9 cellular contexts compared by ENCODE assay signal in genomic region chr14:57533214-57533613, GRCh38. TPM values are rescaled to one million over a fixed set of nuclear protein-coding genes. Genes with fewer than 3 reads are reported as not detected.
DNase-seq lines count a peak whose midpoint lies in the region; ATAC-seq, FAIRE-seq and TF ChIP-seq lines count a peak whose summit lies in the region.
"Had no signal": no experiment of that assay in that cellular context is flagged by ENCODE, and none has a peak within 500 bp of the region (broad histone marks: within the 10 kb centered on the region; RNA-seq: fewer than 3 reads in every experiment).

No MANE protein-coding gene starts in this region.

- H2AK5ac ChIP-seq in H1 (ENCODE audit: low read depth, low read length) = no peak overlapping the region

- peak; percentile 84 to 85 for TF ChIP-seq RAD21 in H1 (IDR thresholded peaks at IDR 0.05 in 1 of 2, conservative IDR thresholded peaks at IDR 0.05 in 1 of 2; ENCODE audit: low read depth in 2 of 2, low read length in 2 of 2)

- CTCF ChIA-PET in H1 (lab: Charles Lee; ENCODE audit: partially characterized antibody) = interaction anchor here (0.6 to 2.7 kb wide), 19 partner anchors 12 to 577 kb away, joined by 3 to 13 read pairs (median 3); no protein-coding TSS in a partner anchor
- CTCF ChIA-PET in naive thymus-derived CD4-positive, alpha-beta T cell (lab: Charles Lee) = no interaction called here

- intact Hi-C loops in naive thymus-derived CD4-positive, alpha-beta T cell (cut with micrococcal nuclease) = loop anchor here in 1 of 2 donors (2.0 kb wide), 1 partner anchor 540 kb away; no protein-coding TSS in a partner anchor

- H3K36me3 Mint-ChIP-seq in naive thymus-derived CD4-positive, alpha-beta T cell = no peaks in the 10 kb centered on the region

- no peak overlapping the region for H4K91ac ChIP-seq in H1 (replicated peaks; ENCODE audit: insufficient read length, low read length)

- TF ChIP-seq EP300 in H1 (IDR thresholded peaks at IDR 0.05; ENCODE audit: borderline replicate concordance in 1 of 2, low read depth in 2 of 2, low read length in 2 of 2) = no peak

- no peaks in the 10 kb centered on the region; the same call in 1 of the 2 replicates for H3K79me1 ChIP-seq in H1 (ENCODE audit: low read depth, low read length)

- no peak overlapping the region for H2BK15ac ChIP-seq in H1 (ENCODE audit: low read length)

- H3K4me1 Mint-ChIP-seq in naive thymus-derived CD4-positive, alpha-beta T cell = no peaks in the 10 kb centered on the region

- no peak overlapping the region for H3K4me3 ChIP-seq in MM.1S (ENCODE audit: low read length)
- H3K4me3 ChIP-seq in H1 (ENCODE audit: extremely low read depth in 1 of 4, insufficient read depth in 2 of 4, low read depth in 3 of 4, low read length in 4 of 4) = no peak overlapping the region
- H3K4me3 ChIP-seq in retinal pigment epithelial cell (ENCODE audit: low read length) = no peak overlapping the region
- no peak overlapping the region for H3K4me3 ChIP-seq in naive thymus-derived CD4-positive, alpha-beta T cell (ENCODE audit: low read length)

- no peak overlapping the region for H3K9ac ChIP-seq in MM.1S (ENCODE audit: low read length)
- H3K9ac ChIP-seq in H1 (replicated peaks in 1 of 4; ENCODE audit: extremely low read depth in 1 of 4, low read depth in 3 of 4, low read length in 3 of 4) = no peak overlapping the region

- no peak overlapping the region for H3K4ac ChIP-seq in H1 (replicated peaks; ENCODE audit: insufficient read length, low read depth, low read length)

- no peaks in the 10 kb centered on the region for H3F3A ChIP-seq in MM.1S (ENCODE audit: insufficient read depth, low read length)

- H3K27me3 Mint-ChIP-seq in naive thymus-derived CD4-positive, alpha-beta T cell = peaks cover 0 to 29% (median 14%) of the 10 kb centered on the region in 5 donors

- WGBS in H1 (ENCODE audit: extremely low coverage in 1 of 2, insufficient coverage in 1 of 2, insufficient read length in 1 of 2, insufficient replicate concordance in 2 of 2, low coverage in 1 of 2, low lambda C conversion rate in 2 of 2, missing lambda C conversion rate in 1 of 2), 2 experiments = 86% methylated on average over 1 of the region's 1 CpG; no CpG with 5 or more reads in 1 of the 2 experiments

- H3K27ac ChIP-seq in MM.1S (ENCODE audit: low read length) (no peak overlapping the region), H1 (ENCODE audit: low read depth, low read length) (no peak overlapping the region)
- H3K27ac ChIP-seq in naive thymus-derived CD4-positive, alpha-beta T cell (ENCODE audit: low read depth, low read length) = no peak overlapping the region

- no peak overlapping the region for H2BK12ac ChIP-seq in H1 (ENCODE audit: low read depth, low read length)

- no peak for ATAC-seq in naive thymus-derived CD4-positive, alpha-beta T cell
- ATAC-seq in GM18505 (IDR thresholded peaks at IDR 0.05; ENCODE audit: unreplicated experiment) = no peak

- H3K18ac ChIP-seq in H1 (ENCODE audit: extremely low read depth, low read length) = no peak overlapping the region

- TF ChIP-seq CTCF in GM12873 (IDR thresholded peaks at IDR 0.05; ENCODE audit: insufficient read depth, low read depth, low read length, missing control alignments) (peak; percentile 66), MM.1S (IDR thresholded peaks at IDR 0.05; ENCODE audit: low read length) (peak; percentile 42), H1 (IDR thresholded peaks at IDR 0.05; ENCODE audit: control extremely low read depth in 1 of 3, insufficient read depth in 1 of 3, low read depth in 1 of 3, low read length in 3 of 3) (peak in 2 of 3 experiments; percentile 56 to 64; a peak in 3 of 4 replicates), retinal pigment epithelial cell (conservative IDR thresholded peaks at IDR 0.05; ENCODE audit: low read depth, low read length) (peak; percentile 51)

- no peak overlapping the region for H4K5ac ChIP-seq in H1 (ENCODE audit: insufficient read length, low read depth, low read length)

- H4K8ac ChIP-seq in H1 (ENCODE audit: extremely low read depth, insufficient read depth, low read length) = no peak overlapping the region

- no peak overlapping the region for H3K14ac ChIP-seq in H1 (ENCODE audit: insufficient read length)

- H4K20me1 ChIP-seq in MM.1S (ENCODE audit: insufficient read depth, low read length) = no peaks in the 10 kb centered on the region
- H4K20me1 ChIP-seq in H1 (replicated peaks in 1 of 2; ENCODE audit: control insufficient read depth in 1 of 2, insufficient read depth in 2 of 2, low read length in 2 of 2) = no peaks in the 10 kb centered on the region

- peak; percentile 63 for FAIRE-seq in H1 (lab: Jason Lieb, UNC)

- H3K4me1 ChIP-seq in MM.1S (ENCODE audit: low read length) = no peaks in the 10 kb centered on the region
- H3K4me1 ChIP-seq in H1 (replicated peaks in 1 of 4; ENCODE audit: control insufficient read depth in 3 of 4, insufficient read depth in 4 of 4, low read length in 3 of 4) = no peaks in the 10 kb centered on the region
- H3K4me1 ChIP-seq in naive thymus-derived CD4-positive, alpha-beta T cell (ENCODE audit: control insufficient read depth in 2 of 2, insufficient read depth in 2 of 2, low read length in 2 of 2) = no peaks in the 10 kb centered on the region

- H2BK5ac ChIP-seq in H1 (ENCODE audit: low read depth, low read length) = no peak overlapping the region

- no peak overlapping the region for H3K23ac ChIP-seq in H1 (ENCODE audit: insufficient read length)

- H3K9me3 Mint-ChIP-seq in naive thymus-derived CD4-positive, alpha-beta T cell = peaks cover 0 to 12% (median 5%) of the 10 kb centered on the region in 11 donors

- no peak overlapping the region for H2AFZ ChIP-seq in MM.1S (ENCODE audit: low read length)
- H2AFZ ChIP-seq in H1 (ENCODE audit: low read length) = no peak overlapping the region

- DNase-seq in AG08396 (ENCODE audit: low spot score) (peak; percentile 6), MM.1S (peak; percentile 23), H1 (ENCODE audit: low read depth in 1 of 2, low spot score in 2 of 2) (no peak), retinal pigment epithelial cell (ENCODE audit: low read depth) (no peak), iPS-NIHi11 (ENCODE audit: low spot score) (no peak)
- DNase-seq in naive thymus-derived CD4-positive, alpha-beta T cell = no peak

- H3K36me3 ChIP-seq in MM.1S (replicated peaks; ENCODE audit: insufficient read depth, low read length) = no peaks in the 10 kb centered on the region
- H3K36me3 ChIP-seq in H1 (ENCODE audit: control insufficient read depth in 2 of 4, insufficient read depth in 4 of 4, low read length in 3 of 4) = no peaks in the 10 kb centered on the region
- no peaks in the 10 kb centered on the region for H3K36me3 ChIP-seq in naive thymus-derived CD4-positive, alpha-beta T cell (ENCODE audit: control insufficient read depth in 2 of 3, insufficient read depth in 3 of 3, low read length in 3 of 3)

- no peaks in the 10 kb centered on the region for H3K27me3 ChIP-seq in MM.1S (replicated peaks; ENCODE audit: insufficient read depth, low read length)
- peaks cover 0 to 1% (median 0%) of the 10 kb centered on the region in 4 experiments; a peak in 2 of 7 replicates for H3K27me3 ChIP-seq in H1 (replicated peaks in 1 of 4; ENCODE audit: control insufficient read depth in 3 of 4, extremely low read depth in 1 of 4, insufficient read depth in 3 of 4, low read length in 3 of 4)
- H3K27me3 ChIP-seq in naive thymus-derived CD4-positive, alpha-beta T cell (ENCODE audit: control insufficient read depth in 2 of 2, insufficient read depth in 2 of 2, low read length in 2 of 2) = no peaks in the 10 kb centered on the region

- no peak overlapping the region for H2BK120ac ChIP-seq in H1 (replicated peaks; ENCODE audit: low read depth, low read length)

- no peak overlapping the region for H3K56ac ChIP-seq in H1 (replicated peaks; ENCODE audit: insufficient read length, low read depth, low read length)

- TF ChIP-seq POLR2A in H1 (IDR thresholded peaks at IDR 0.05; ENCODE audit: control extremely low read depth in 1 of 2, low read depth in 2 of 2, low read length in 2 of 2) = no peak
- TF ChIP-seq POLR2A in GM18505 (IDR thresholded peaks at IDR 0.05; ENCODE audit: borderline replicate concordance, extremely low read depth, insufficient read depth, insufficient read length) = no peak

- POLR2A ChIA-PET in H1 (lab: Charles Lee; ENCODE audit: partially characterized antibody) = no interaction called here
- POLR2A ChIA-PET in naive thymus-derived CD4-positive, alpha-beta T cell (lab: Charles Lee) = no interaction called here

- H3K4me2 ChIP-seq in MM.1S (ENCODE audit: low read depth, low read length) (no peak overlapping the region), H1 (ENCODE audit: insufficient read depth in 1 of 2, low read depth in 2 of 2, low read length in 2 of 2) (no peak overlapping the region)

- H3K79me2 ChIP-seq in MM.1S (ENCODE audit: low read length) (no peaks in the 10 kb centered on the region), H1 (ENCODE audit: control insufficient read depth in 1 of 2, insufficient read depth in 2 of 2, low read length in 2 of 2) (no peaks in the 10 kb centered on the region)

- no peak overlapping the region for H2BK20ac ChIP-seq in H1 (ENCODE audit: low read length)

- H3K4me3 Mint-ChIP-seq in naive thymus-derived CD4-positive, alpha-beta T cell = no peak overlapping the region

- H3K27ac Mint-ChIP-seq in naive thymus-derived CD4-positive, alpha-beta T cell = no peak overlapping the region

- H3K9me3 ChIP-seq in MM.1S (replicated peaks; ENCODE audit: insufficient read depth, low read length) (no peaks in the 10 kb centered on the region), H1 (ENCODE audit: insufficient read depth in 2 of 2, low read depth in 1 of 2, low read length in 1 of 2) (no peaks in the 10 kb centered on the region)
- no peaks in the 10 kb centered on the region for H3K9me3 ChIP-seq in naive thymus-derived CD4-positive, alpha-beta T cell (ENCODE audit: control insufficient read depth in 2 of 3, low read length in 3 of 3)

- H3K9me2 ChIP-seq in MM.1S (replicated peaks; ENCODE audit: insufficient read depth, low read length) = no peaks in the 10 kb centered on the region

- H3K23me2 ChIP-seq in H1 (ENCODE audit: low read depth, low read length) = no peaks in the 10 kb centered on the region

TF ChIP-seq in H1, 55 proteins besides CTCF, POLR2A, EP300 and RAD21 (continues in another document):
- TF ChIP-seq JUND (IDR thresholded peaks at IDR 0.05; ENCODE audit: low read length) = no peak
- no peak for TF ChIP-seq POU5F1 (IDR thresholded peaks at IDR 0.05; ENCODE audit: low read depth, low read length)
- no peak for TF ChIP-seq SUZ12 (IDR thresholded peaks at IDR 0.05; ENCODE audit: low read length)
- no peak for TF ChIP-seq JUN (IDR thresholded peaks at IDR 0.05; ENCODE audit: low read depth, low read length)
- TF ChIP-seq EGR1 (IDR thresholded peaks at IDR 0.05; ENCODE audit: borderline replicate concordance, low read depth, low read length) = no peak

RNA-seq across cellular contexts. Expression of gene CCDC198, which starts 39.6 kb away (rescaled TPM):
- not detected in 2 replicates for total RNA-seq in H1 (2021; fragmentation: NEBNext Ultra II Directional; extraction: Animal tissue kit (Norgen Biotek cat#: 25700))
- not detected in 2 replicates for polyA plus RNA-seq in H1 (2011; rRNA removed)
- polyA plus RNA-seq in H1 (2011; cell fraction: cytosol; rRNA removed) = not detected
- polyA plus RNA-seq in H1 (2011; cell fraction: nucleus; rRNA removed) = not detected
- not detected in 4 replicates for polyA plus RNA-seq in H1 (2012, experiment 1 of 2)
- polyA plus RNA-seq in H1 (2012, experiment 2 of 2) = not detected
- not detected for polyA plus RNA-seq in H1 (2013, experiment 1 of 2)
- not detected for polyA plus RNA-seq in H1 (2013, experiment 2 of 2)
- not detected in 2 replicates for polyA minus RNA-seq in H1 (2011; rRNA and poly(A)+ RNA removed)
- not detected for polyA minus RNA-seq in H1 (2011; cell fraction: cytosol; rRNA and poly(A)+ RNA removed)
- not detected for polyA minus RNA-seq in H1 (2011; cell fraction: nucleus; rRNA and poly(A)+ RNA removed)
- not detected for total RNA-seq in naive thymus-derived CD4-positive, alpha-beta T cell
- not detected for polyA plus RNA-seq in naive thymus-derived CD4-positive, alpha-beta T cell
- total RNA-seq: temporal lobe had no signal

Comparison
In these comparisons a context has a peak if more than half of its experiments do, and no peak if none do; other contexts are left out.
1. DNase-seq: peak in AG08396 (single experiment) and MM.1S (single experiment); none in H1 (0 of 2), retinal pigment epithelial cell (single experiment), naive thymus-derived CD4-positive, alpha-beta T cell (0 of 9) and iPS-NIHi11 (single experiment).
2. Peak in every context shown above with its lines, with median percentiles within 50 percentile points of each other: CTCF ChIP-seq.